In the genomic region with DNA sequence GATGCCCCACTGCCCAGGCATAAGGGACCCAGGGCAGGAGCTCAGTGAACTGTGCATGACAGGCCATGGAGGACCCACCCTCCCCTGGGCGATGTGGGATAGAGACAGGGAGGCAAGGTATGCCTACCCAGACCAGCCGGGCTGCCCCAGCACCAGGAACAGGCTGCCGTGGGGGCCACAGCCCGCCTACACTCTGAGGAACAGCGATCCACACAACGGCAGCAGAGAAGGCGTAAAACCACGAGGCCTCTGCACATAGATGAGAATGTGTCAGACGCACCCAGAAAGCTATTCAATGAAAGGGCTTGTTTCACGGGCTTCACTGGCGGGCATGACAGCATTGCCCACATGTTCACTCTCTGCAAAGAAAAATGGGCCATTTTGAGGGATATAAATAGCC, we compare ENCODE assay signal across 9 cellular contexts. TPM values are rescaled to one million over a fixed set of nuclear protein-coding genes. Genes with fewer than 3 reads are reported as not detected.
A peak's percentile ranks its signal among the peaks of the same experiment; 100 is the strongest.
DNase-seq lines count a peak whose midpoint lies in the region; ATAC-seq and TF ChIP-seq lines count a peak whose summit lies in the region.
"Had no signal": no experiment of that assay in that cellular context is flagged by ENCODE, and none has a peak within 500 bp of the region (broad histone marks: within the 10 kb centered on the region; RNA-seq: fewer than 3 reads in every experiment).

No MANE protein-coding gene starts in this region.

- peaks cover 1% of the 10 kb centered on the region; the same call in 1 of the 2 replicates for H4K20me1 ChIP-seq in DOHH2 (ENCODE audit: control insufficient read depth, insufficient read depth, low read depth, low read length)

- no peak overlapping the region for H3K27ac ChIP-seq in DOHH2 (ENCODE audit: low read depth, low read length)

- DNase-seq in MV-4-11 (lab: John Stamatoyannopoulos, UW) (peak; percentile 49), pons (ENCODE audit: low spot score) (peak; percentile 97), mesothelial cell of epicardium (ENCODE audit: low spot score in 2 of 2, unreplicated experiment in 2 of 2) (no peak), iPS-NIHi7 (ENCODE audit: extremely low spot score) (no peak), NCI-H82 treated with DMSO at 0.1 percent for 48 hours (lab: John Stamatoyannopoulos, UW; ENCODE audit: unreplicated experiment) (no peak), Calu3 (no peak)
- DNase-seq in activated naive CD8-positive, alpha-beta T cell treated with anti-CD3 and anti-CD28 coated beads, Interleukin-2, amount 50 U/mL, for 24 hours, result peak; percentile 57
- DNase-seq: NCI-H1694 had no signal

- peak overlapping the region; percentile 56 for H3K4me2 ChIP-seq in DOHH2 (ENCODE audit: low read length)

- no peaks in the 10 kb centered on the region for H3K9me3 Mint-ChIP-seq in activated naive CD8-positive, alpha-beta T cell treated with anti-CD3 and anti-CD28 coated beads, Interleukin-2, amount 50 U/mL, for 24 hours
- H3K9me3 Mint-ChIP-seq in mesothelial cell of epicardium (no peaks in the 10 kb centered on the region), Calu3 (ENCODE audit: low read depth, unreplicated experiment) (no peaks in the 10 kb centered on the region)

- TF ChIP-seq CTCF in DOHH2 (IDR thresholded peaks at IDR 0.05; ENCODE audit: low read depth, low read length, poor library complexity, severe bottlenecking), result no peak
- no peak for TF ChIP-seq CTCF in mesothelial cell of epicardium (IDR thresholded peaks at IDR 0.05; ENCODE audit: unreplicated experiment)
- TF ChIP-seq CTCF in Calu3 (IDR thresholded peaks at IDR 0.05; ENCODE audit: unreplicated experiment), result no peak

- H3F3A ChIP-seq in DOHH2 (ENCODE audit: control insufficient read depth, insufficient read depth), result no peaks in the 10 kb centered on the region; the same call in 1 of the 2 replicates

- peak; percentile 81 for ATAC-seq in activated naive CD8-positive, alpha-beta T cell treated with anti-CD3 and anti-CD28 coated beads, Interleukin-2, amount 50 U/mL, for 24 hours

- H3K9me3 ChIP-seq in DOHH2 (ENCODE audit: control insufficient read depth, insufficient read depth, low read length), result no peaks in the 10 kb centered on the region

- H3K27ac Mint-ChIP-seq in activated naive CD8-positive, alpha-beta T cell treated with anti-CD3 and anti-CD28 coated beads, Interleukin-2, amount 50 U/mL, for 24 hours, result peak overlapping the region; percentile 93
- H3K27ac Mint-ChIP-seq in mesothelial cell of epicardium, result no peak overlapping the region
- no peak overlapping the region for H3K27ac Mint-ChIP-seq in Calu3 (ENCODE audit: unreplicated experiment)

- intact Hi-C loops in Calu3 (cut with micrococcal nuclease; ENCODE audit: unreplicated experiment), result no loop called here

- no peak overlapping the region for H3K4me3 ChIP-seq in DOHH2 (ENCODE audit: low read length)

- no peaks in the 10 kb centered on the region for H3K36me3 ChIP-seq in DOHH2 (ENCODE audit: control insufficient read depth, low read length)

- H3K4me3 Mint-ChIP-seq in activated naive CD8-positive, alpha-beta T cell treated with anti-CD3 and anti-CD28 coated beads, Interleukin-2, amount 50 U/mL, for 24 hours, result peak overlapping the region; percentile 52
- H3K4me3 Mint-ChIP-seq in mesothelial cell of epicardium, result no peak overlapping the region
- H3K4me3 Mint-ChIP-seq in Calu3 (ENCODE audit: low read depth, unreplicated experiment), result no peak overlapping the region

- peaks cover 96% of the 10 kb centered on the region for H3K4me1 Mint-ChIP-seq in activated naive CD8-positive, alpha-beta T cell treated with anti-CD3 and anti-CD28 coated beads, Interleukin-2, amount 50 U/mL, for 24 hours
- H3K4me1 Mint-ChIP-seq in mesothelial cell of epicardium (no peaks in the 10 kb centered on the region), Calu3 (ENCODE audit: low read depth, unreplicated experiment) (no peaks in the 10 kb centered on the region)

- H3K27me3 ChIP-seq in DOHH2 (ENCODE audit: control insufficient read depth, low read length), result no peaks in the 10 kb centered on the region

- peaks cover 49% of the 10 kb centered on the region for H3K36me3 Mint-ChIP-seq in activated naive CD8-positive, alpha-beta T cell treated with anti-CD3 and anti-CD28 coated beads, Interleukin-2, amount 50 U/mL, for 24 hours (ENCODE audit: low read depth)
- H3K36me3 Mint-ChIP-seq in mesothelial cell of epicardium, result peaks cover 2% of the 10 kb centered on the region
- H3K36me3 Mint-ChIP-seq in Calu3 (ENCODE audit: insufficient read depth, unreplicated experiment), result no peaks in the 10 kb centered on the region

- no peaks in the 10 kb centered on the region for H3K79me2 ChIP-seq in DOHH2 (ENCODE audit: control insufficient read depth, low read length)

- peaks cover 35% of the 10 kb centered on the region for H3K4me1 ChIP-seq in DOHH2 (ENCODE audit: control insufficient read depth, low read length)

- no TSS peak for BruUV-seq in Calu3 (replicated peaks; lab: Mats Ljungman, UMichigan)

- CTCF ChIA-PET in Calu3 (lab: Charles Lee), result no interaction called here

- H3K27me3 Mint-ChIP-seq in activated naive CD8-positive, alpha-beta T cell treated with anti-CD3 and anti-CD28 coated beads, Interleukin-2, amount 50 U/mL, for 24 hours, result no peaks in the 10 kb centered on the region
- H3K27me3 Mint-ChIP-seq in mesothelial cell of epicardium (ENCODE audit: low read depth) (no peaks in the 10 kb centered on the region), Calu3 (ENCODE audit: unreplicated experiment) (no peaks in the 10 kb centered on the region)

- H3K9me2 ChIP-seq in DOHH2 (replicated peaks; ENCODE audit: control insufficient read depth, low read length), result no peaks in the 10 kb centered on the region

RNA-seq across cellular contexts. Expression of gene SEMA4D, which starts 49.5 kb away (rescaled TPM):
- total RNA-seq in mesothelial cell of epicardium (41.8 to 44.7 TPM (median 42.7 TPM) in 3 replicates), Calu3 (2022) (23.3 and 24.3 TPM in 2 replicates)

Comparison
In these comparisons a context has a peak if more than half of its experiments do, and no peak if none do; other contexts are left out.
1. DNase-seq: peak in MV-4-11 (single experiment), activated naive CD8-positive, alpha-beta T cell treated with anti-CD3 and anti-CD28 coated beads, Interleukin-2, amount 50 U/mL, for 24 hours (single experiment) and pons (single experiment); none in mesothelial cell of epicardium (0 of 2), iPS-NIHi7 (single experiment), NCI-H82 treated with DMSO at 0.1 percent for 48 hours (single experiment) and Calu3 (single experiment).